ENCODE assay signal across 7 cellular contexts in genomic region chr2:119367472-119368099, GRCh38. TPM values are rescaled to one million over a fixed set of nuclear protein-coding genes. Genes with fewer than 3 reads are reported as not detected.
DNase-seq lines count a peak whose midpoint lies in the region; ATAC-seq and TF ChIP-seq lines count a peak whose summit lies in the region.

No MANE protein-coding gene starts in this region.

- peak overlapping the region; percentile 93 for H3K4me3 Mint-ChIP-seq in activated T-cell treated with anti-CD3 and anti-CD28 coated beads, Interleukin-2, amount 50 U/mL, for 4 hours
- H3K4me3 Mint-ChIP-seq in natural killer cell treated with Interleukin-12 subunit alpha and Interleukin-12 subunit beta and Interleukin-15 and Interleukin-18, amount 100 ng/mL, for 72 hours, result peak overlapping the region; percentile 92

- no peaks in the 10 kb centered on the region for H3K9me3 Mint-ChIP-seq in activated T-cell treated with anti-CD3 and anti-CD28 coated beads, Interleukin-2, amount 50 U/mL, for 4 hours
- no peaks in the 10 kb centered on the region for H3K9me3 Mint-ChIP-seq in natural killer cell treated with Interleukin-12 subunit alpha and Interleukin-12 subunit beta and Interleukin-15 and Interleukin-18, amount 100 ng/mL, for 72 hours

- no peaks in the 10 kb centered on the region for H3K9me3 ChIP-seq in testis

- peaks cover 36% of the 10 kb centered on the region for H3K4me1 Mint-ChIP-seq in activated T-cell treated with anti-CD3 and anti-CD28 coated beads, Interleukin-2, amount 50 U/mL, for 4 hours (ENCODE audit: low read depth)
- H3K4me1 Mint-ChIP-seq in natural killer cell treated with Interleukin-12 subunit alpha and Interleukin-12 subunit beta and Interleukin-15 and Interleukin-18, amount 100 ng/mL, for 72 hours (ENCODE audit: low read depth in 2 of 2), result peaks cover 38 to 47% of the 10 kb centered on the region in 2 donors

- no peak for TF ChIP-seq CTCF in testis (IDR thresholded peaks at IDR 0.05)

- no peaks in the 10 kb centered on the region for H3K27me3 ChIP-seq in testis

- WGBS in testis, 2 donors, result 12 to 25% methylated on average over 10 to 32 of the region's 32 CpGs

- peak overlapping the region; percentile 64 to 71 for H3K4me3 ChIP-seq in testis

- H3K36me3 ChIP-seq in testis (ENCODE audit: low read depth, missing control alignments), result no peaks in the 10 kb centered on the region

- peak; percentile 34 for ATAC-seq in GM18498 (IDR thresholded peaks at IDR 0.05; ENCODE audit: unreplicated experiment)
- peak; percentile 21 for ATAC-seq in HG02610 (IDR thresholded peaks at IDR 0.05; ENCODE audit: unreplicated experiment)
- peak; percentile 44 to 47 for ATAC-seq in activated T-cell treated with anti-CD3 and anti-CD28 coated beads, Interleukin-2, amount 50 U/mL, for 4 hours
- ATAC-seq in natural killer cell treated with Interleukin-12 subunit alpha and Interleukin-12 subunit beta and Interleukin-15 and Interleukin-18, amount 100 ng/mL, for 72 hours, result peak; percentile 49 to 66

- peaks cover 29% of the 10 kb centered on the region for H3K36me3 Mint-ChIP-seq in activated T-cell treated with anti-CD3 and anti-CD28 coated beads, Interleukin-2, amount 50 U/mL, for 4 hours (ENCODE audit: insufficient read depth)
- H3K36me3 Mint-ChIP-seq in natural killer cell treated with Interleukin-12 subunit alpha and Interleukin-12 subunit beta and Interleukin-15 and Interleukin-18, amount 100 ng/mL, for 72 hours, result peaks cover 18% of the 10 kb centered on the region

- TF ChIP-seq POLR2A in testis (IDR thresholded peaks at IDR 0.05), result no peak

- H3K27ac ChIP-seq in testis, result peak overlapping the region; percentile 75 to 77

- peak overlapping the region; percentile 98 to 100 for H3K27ac Mint-ChIP-seq in natural killer cell treated with Interleukin-12 subunit alpha and Interleukin-12 subunit beta and Interleukin-15 and Interleukin-18, amount 100 ng/mL, for 72 hours

- no peaks in the 10 kb centered on the region for H3K27me3 Mint-ChIP-seq in activated T-cell treated with anti-CD3 and anti-CD28 coated beads, Interleukin-2, amount 50 U/mL, for 4 hours (ENCODE audit: low read depth)
- H3K27me3 Mint-ChIP-seq in natural killer cell treated with Interleukin-12 subunit alpha and Interleukin-12 subunit beta and Interleukin-15 and Interleukin-18, amount 100 ng/mL, for 72 hours, result no peaks in the 10 kb centered on the region

- peaks cover 15% of the 10 kb centered on the region for H3K4me1 ChIP-seq in testis

- DNase-seq in NCI-H2171 treated with DMSO at 0.1 percent for 48 hours (lab: John Stamatoyannopoulos, UW) (peak; percentile 51), fibroblast of gingiva (ENCODE audit: low read depth) (peak; percentile 22), testis (peak; percentile 69)
- peak; percentile 23 for DNase-seq in activated T-cell treated with anti-CD3 and anti-CD28 coated beads, Interleukin-2, amount 50 U/mL, for 4 hours
- DNase-seq in natural killer cell treated with Interleukin-12 subunit alpha and Interleukin-12 subunit beta and Interleukin-15 and Interleukin-18, amount 100 ng/mL, for 72 hours (ENCODE audit: low spot score), result peak; percentile 70

- intact Hi-C loops in testis (cut with DNase I; ENCODE audit: low total_unique reads), result no loop called here

RNA-seq across cellular contexts. Expression of gene DBI, which starts 0.8 kb away (rescaled TPM):
- total RNA-seq in activated T-cell treated with anti-CD3 and anti-CD28 coated beads, Interleukin-2, amount 50 U/mL, for 4 hours, result 10 to 100 TPM; 89.7 to 99.8 (median 93.8) TPM
- total RNA-seq in natural killer cell treated with Interleukin-12 subunit alpha and Interleukin-12 subunit beta and Interleukin-15 and Interleukin-18, amount 100 ng/mL, for 72 hours, result 100 to 1,000 TPM; 161 to 187 TPM
- total RNA-seq in testis, result 100 to 1,000 TPM; 109 to 130 TPM
- 434 TPM for polyA plus RNA-seq in testis (ENCODE audit: insufficient read depth, low read depth, low replicate concordance)

RNA-seq across cellular contexts. Expression of gene C2orf76, which starts 1.0 kb away (rescaled TPM):
- total RNA-seq in activated T-cell treated with anti-CD3 and anti-CD28 coated beads, Interleukin-2, amount 50 U/mL, for 4 hours, result 10 to 100 TPM; 10.7 to 12.6 (median 10.9) TPM
- total RNA-seq in natural killer cell treated with Interleukin-12 subunit alpha and Interleukin-12 subunit beta and Interleukin-15 and Interleukin-18, amount 100 ng/mL, for 72 hours, result 10 to 100 TPM in 1 of 2 donors, 1 to 10 TPM in 1; 6.5 to 10.9 TPM
- total RNA-seq in testis, result 10 to 100 TPM; 12.8 to 13.4 TPM
- 27.8 TPM for polyA plus RNA-seq in testis (ENCODE audit: insufficient read depth, low read depth, low replicate concordance)

Comparison
In these comparisons a context has a peak if more than half of its experiments do, and no peak if none do; other contexts are left out.
1. Peak in every context shown above with its lines: DNase-seq, ATAC-seq, H3K4me3 ChIP-seq and H3K27ac ChIP-seq.